In the genomic region with DNA sequence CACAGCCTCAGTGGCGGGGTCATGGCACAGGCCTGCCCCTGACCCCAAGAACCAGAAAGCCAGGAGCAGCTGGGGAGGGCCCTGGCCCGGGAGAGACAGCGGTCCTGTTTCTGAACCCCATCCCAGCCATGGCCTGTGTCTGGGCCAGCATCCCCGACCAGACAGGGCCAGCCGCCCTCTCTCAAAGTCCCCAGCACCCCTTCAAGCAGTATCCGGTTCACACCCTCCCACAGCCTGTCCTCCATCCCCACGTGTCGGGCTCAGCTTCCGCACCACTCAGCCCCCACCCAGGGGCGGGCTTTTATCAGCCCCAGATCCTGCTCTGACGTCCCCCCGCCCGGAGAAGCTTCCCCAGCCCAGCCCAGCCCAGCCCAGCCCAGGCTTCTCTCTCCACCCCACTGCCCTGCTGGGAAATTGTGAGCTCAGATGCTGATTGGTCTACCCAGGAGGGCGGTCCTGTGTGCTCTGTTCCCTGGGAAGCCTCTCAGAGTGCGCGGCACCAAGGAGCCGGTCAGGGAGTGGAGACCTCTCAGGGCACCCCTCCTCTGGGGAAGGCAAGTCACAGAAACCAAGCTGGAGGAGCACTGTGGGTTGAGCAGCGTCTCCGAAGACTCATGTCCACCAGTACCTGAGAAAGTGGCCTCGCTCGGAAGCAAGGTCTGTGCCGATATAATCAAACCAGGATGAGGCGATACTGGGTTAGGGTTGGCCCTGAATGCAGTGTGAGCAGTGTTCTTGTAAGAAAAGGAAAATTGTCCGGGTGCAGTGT, we compare ENCODE assay signal across 2 cellular contexts.
TF ChIP-seq lines count a peak whose summit lies in the region.

No MANE protein-coding gene starts in this region.

TF ChIP-seq in GM12891, 5 proteins besides CTCF, POLR2A, EP300 and RAD21:
- TF ChIP-seq TAF1 (IDR thresholded peaks at IDR 0.05; ENCODE audit: low read depth, low read length) (no peak; the same call in 1 of the 2 replicates), PAX5 (IDR thresholded peaks at IDR 0.05; ENCODE audit: insufficient read depth, low read length, severe bottlenecking) (no peak), POU2F2 (IDR thresholded peaks at IDR 0.05; ENCODE audit: low read depth, low read length) (no peak), POLR2AphosphoS5 (IDR thresholded peaks at IDR 0.05; ENCODE audit: low read depth, low read length) (no peak), SPI1 (IDR thresholded peaks at IDR 0.05; ENCODE audit: low read depth, low read length) (no peak)

TF ChIP-seq in GM12878, 131 proteins besides CTCF, POLR2A, EP300 and RAD21:
- TF ChIP-seq, protein P1, sequence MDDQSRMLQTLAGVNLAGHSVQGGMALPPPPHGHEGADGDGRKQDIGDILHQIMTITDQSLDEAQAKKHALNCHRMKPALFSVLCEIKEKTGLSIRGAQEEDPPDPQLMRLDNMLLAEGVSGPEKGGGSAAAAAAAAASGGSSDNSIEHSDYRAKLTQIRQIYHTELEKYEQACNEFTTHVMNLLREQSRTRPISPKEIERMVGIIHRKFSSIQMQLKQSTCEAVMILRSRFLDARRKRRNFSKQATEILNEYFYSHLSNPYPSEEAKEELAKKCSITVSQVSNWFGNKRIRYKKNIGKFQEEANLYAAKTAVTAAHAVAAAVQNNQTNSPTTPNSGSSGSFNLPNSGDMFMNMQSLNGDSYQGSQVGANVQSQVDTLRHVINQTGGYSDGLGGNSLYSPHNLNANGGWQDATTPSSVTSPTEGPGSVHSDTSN (IDR thresholded peaks at IDR 0.05; ENCODE audit: insufficient replicate concordance, low read depth, low read length) = peak; percentile 14
- TF ChIP-seq ZNF274 (IDR thresholded peaks at IDR 0.05; ENCODE audit: insufficient read depth, insufficient read length) = no peak
- no peak for TF ChIP-seq MEF2B (IDR thresholded peaks at IDR 0.05; ENCODE audit: partially characterized antibody, poor library complexity, severe bottlenecking)
- TF ChIP-seq, protein P2, sequence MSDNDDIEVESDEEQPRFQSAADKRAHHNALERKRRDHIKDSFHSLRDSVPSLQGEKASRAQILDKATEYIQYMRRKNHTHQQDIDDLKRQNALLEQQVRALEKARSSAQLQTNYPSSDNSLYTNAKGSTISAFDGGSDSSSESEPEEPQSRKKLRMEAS (IDR thresholded peaks at IDR 0.05; ENCODE audit: low read depth, low read length) = peak; percentile 83; the same call in 1 of the 2 replicates
- TF ChIP-seq SIX5 (IDR thresholded peaks at IDR 0.05; ENCODE audit: low read depth, low read length, severe bottlenecking) = no peak
- no peak for TF ChIP-seq SIN3A (IDR thresholded peaks at IDR 0.05; ENCODE audit: low read depth, low read length)
- TF ChIP-seq, protein P3, sequence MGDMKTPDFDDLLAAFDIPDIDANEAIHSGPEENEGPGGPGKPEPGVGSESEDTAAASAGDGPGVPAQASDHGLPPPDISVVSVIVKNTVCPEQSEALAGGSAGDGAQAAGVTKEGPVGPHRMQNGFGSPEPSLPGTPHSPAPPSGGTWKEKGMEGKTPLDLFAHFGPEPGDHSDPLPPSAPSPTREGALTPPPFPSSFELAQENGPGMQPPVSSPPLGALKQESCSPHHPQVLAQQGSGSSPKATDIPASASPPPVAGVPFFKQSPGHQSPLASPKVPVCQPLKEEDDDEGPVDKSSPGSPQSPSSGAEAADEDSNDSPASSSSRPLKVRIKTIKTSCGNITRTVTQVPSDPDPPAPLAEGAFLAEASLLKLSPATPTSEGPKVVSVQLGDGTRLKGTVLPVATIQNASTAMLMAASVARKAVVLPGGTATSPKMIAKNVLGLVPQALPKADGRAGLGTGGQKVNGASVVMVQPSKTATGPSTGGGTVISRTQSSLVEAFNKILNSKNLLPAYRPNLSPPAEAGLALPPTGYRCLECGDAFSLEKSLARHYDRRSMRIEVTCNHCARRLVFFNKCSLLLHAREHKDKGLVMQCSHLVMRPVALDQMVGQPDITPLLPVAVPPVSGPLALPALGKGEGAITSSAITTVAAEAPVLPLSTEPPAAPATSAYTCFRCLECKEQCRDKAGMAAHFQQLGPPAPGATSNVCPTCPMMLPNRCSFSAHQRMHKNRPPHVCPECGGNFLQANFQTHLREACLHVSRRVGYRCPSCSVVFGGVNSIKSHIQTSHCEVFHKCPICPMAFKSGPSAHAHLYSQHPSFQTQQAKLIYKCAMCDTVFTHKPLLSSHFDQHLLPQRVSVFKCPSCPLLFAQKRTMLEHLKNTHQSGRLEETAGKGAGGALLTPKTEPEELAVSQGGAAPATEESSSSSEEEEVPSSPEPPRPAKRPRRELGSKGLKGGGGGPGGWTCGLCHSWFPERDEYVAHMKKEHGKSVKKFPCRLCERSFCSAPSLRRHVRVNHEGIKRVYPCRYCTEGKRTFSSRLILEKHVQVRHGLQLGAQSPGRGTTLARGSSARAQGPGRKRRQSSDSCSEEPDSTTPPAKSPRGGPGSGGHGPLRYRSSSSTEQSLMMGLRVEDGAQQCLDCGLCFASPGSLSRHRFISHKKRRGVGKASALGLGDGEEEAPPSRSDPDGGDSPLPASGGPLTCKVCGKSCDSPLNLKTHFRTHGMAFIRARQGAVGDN (IDR thresholded peaks at IDR 0.05) = 0 out of 2 replicates have a peak, but pooled peaks have one; percentile 33
- TF ChIP-seq SP1 (IDR thresholded peaks at IDR 0.05; ENCODE audit: low read depth, low read length) = peak; percentile 8
- TF ChIP-seq, protein P4, sequence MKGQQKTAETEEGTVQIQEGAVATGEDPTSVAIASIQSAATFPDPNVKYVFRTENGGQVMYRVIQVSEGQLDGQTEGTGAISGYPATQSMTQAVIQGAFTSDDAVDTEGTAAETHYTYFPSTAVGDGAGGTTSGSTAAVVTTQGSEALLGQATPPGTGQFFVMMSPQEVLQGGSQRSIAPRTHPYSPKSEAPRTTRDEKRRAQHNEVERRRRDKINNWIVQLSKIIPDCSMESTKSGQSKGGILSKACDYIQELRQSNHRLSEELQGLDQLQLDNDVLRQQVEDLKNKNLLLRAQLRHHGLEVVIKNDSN (IDR thresholded peaks at IDR 0.05; ENCODE audit: borderline replicate concordance, extremely low read length, insufficient read depth, low read depth, low read length) = peak; percentile 60
- no peak for TF ChIP-seq RBBP5 (conservative IDR thresholded peaks at IDR 0.05)
- no peak for TF ChIP-seq FOXK2 (IDR thresholded peaks at IDR 0.05)
- 0 out of 2 replicates have a peak, but pooled peaks have one; percentile 18 for TF ChIP-seq CHD2 (IDR thresholded peaks at IDR 0.05; ENCODE audit: borderline replicate concordance, low read depth, low read length)
- no peak for TF ChIP-seq NR2C1 (IDR thresholded peaks at IDR 0.05)
- peak; percentile 85 for TF ChIP-seq MXI1 (IDR thresholded peaks at IDR 0.05; ENCODE audit: low read depth, low read length)
- TF ChIP-seq BHLHE40 (IDR thresholded peaks at IDR 0.05; ENCODE audit: borderline replicate concordance in 1 of 2, low read depth in 2 of 2, low read length in 1 of 2) = 0 out of 4 replicates have a peak, but pooled peaks of 1 of the 2 experiments have one; percentile 6
- TF ChIP-seq IKZF1 (conservative IDR thresholded peaks at IDR 0.05) = 0 out of 2 replicates have a peak, but pooled peaks have one; percentile 13
- TF ChIP-seq YBX1 (IDR thresholded peaks at IDR 0.05) = no peak
- TF ChIP-seq NRF1 (conservative IDR thresholded peaks at IDR 0.05; ENCODE audit: low read depth, low read length) = no peak
